In the genomic region with DNA sequence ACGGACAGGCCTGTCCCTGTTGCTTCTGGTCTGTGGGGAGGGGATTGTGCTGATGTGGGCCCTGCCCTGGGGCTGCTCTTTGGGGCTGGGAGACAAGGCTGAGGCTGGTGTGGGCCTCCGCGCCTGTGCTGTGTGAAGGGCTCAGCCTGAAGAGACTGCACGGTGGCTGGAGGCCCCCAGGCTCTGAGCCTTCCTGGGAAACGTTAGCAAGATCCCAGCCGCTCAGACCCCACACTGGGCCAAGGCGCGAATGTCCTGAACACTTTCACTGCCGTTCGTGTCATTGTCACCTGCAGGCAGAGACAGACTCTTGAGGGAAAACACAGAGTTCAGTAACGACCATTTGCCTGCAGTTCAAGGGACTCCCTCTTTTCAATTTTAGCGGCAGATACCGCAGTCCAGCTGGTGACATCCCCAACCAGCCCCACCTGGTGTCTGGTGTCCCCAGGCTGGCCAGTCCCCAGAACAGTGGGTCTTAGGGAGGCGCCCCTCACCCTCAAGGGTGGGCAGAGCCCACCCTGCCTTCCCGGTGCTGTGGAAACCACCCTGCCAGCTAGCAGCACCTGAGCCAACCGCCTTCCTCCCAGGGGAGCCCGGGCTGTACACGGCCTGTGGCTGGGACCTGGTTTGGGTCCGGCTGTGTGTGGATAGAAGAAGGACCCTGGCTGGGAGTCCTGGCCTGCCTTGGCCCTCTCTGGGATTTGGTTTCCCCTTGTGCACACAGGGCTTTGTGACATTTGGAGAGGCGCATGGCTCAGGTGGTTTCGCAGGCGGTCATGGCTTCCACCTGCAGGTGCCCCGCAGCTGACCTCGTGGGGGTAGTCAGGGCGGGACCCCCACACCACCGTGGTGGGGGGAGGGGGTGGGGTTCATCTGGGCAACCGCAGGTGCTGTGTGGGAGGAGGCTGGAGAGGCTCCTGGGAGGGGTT, we compare ENCODE assay signal across 29 cellular contexts. TPM values are rescaled to one million over a fixed set of nuclear protein-coding genes. Genes with fewer than 3 reads are reported as not detected.
DNase-seq lines count a peak whose midpoint lies in the region; ATAC-seq and TF ChIP-seq lines count a peak whose summit lies in the region.
"Had no signal": no experiment of that assay in that cellular context is flagged by ENCODE, and none has a peak within 500 bp of the region (broad histone marks: within the 10 kb centered on the region; RNA-seq: fewer than 3 reads in every experiment).

No MANE protein-coding gene starts in this region.

- no peak for TF ChIP-seq CTCF in fibroblast of lung (conservative IDR thresholded peaks at IDR 0.05 in 1 of 2, IDR thresholded peaks at IDR 0.05 in 1 of 2; ENCODE audit: low read depth in 1 of 2, low read length in 2 of 2)

- H3K9ac ChIP-seq in Karpas-422 (ENCODE audit: low read length) (no peak overlapping the region), fibroblast of lung (ENCODE audit: insufficient read depth, low read length) (peak overlapping the region; percentile 2)

- no peaks in the 10 kb centered on the region for H3K9me3 ChIP-seq in Karpas-422 (ENCODE audit: low read length)
- H3K9me3 ChIP-seq in fibroblast of lung (ENCODE audit: control insufficient read depth, insufficient read depth, low read depth, low read length), result no peaks in the 10 kb centered on the region
- H3K9me3 ChIP-seq in MG63, result no peaks in the 10 kb centered on the region
- H3K9me3 ChIP-seq: HAP-1, SJCRH30 had no signal

- H3K27ac Mint-ChIP-seq in activated naive CD8-positive, alpha-beta T cell treated with anti-CD3 and anti-CD28 coated beads, Interleukin-2, amount 10 ng/mL, durations not matched to agents 7 days and 5 days, result no peak overlapping the region
- no peak overlapping the region for H3K27ac Mint-ChIP-seq in activated naive CD8-positive, alpha-beta T cell treated with anti-CD3 and anti-CD28 coated beads, Interleukin-2, amount 50 U/mL, for 24 hours
- peak overlapping the region; percentile 48 for H3K27ac Mint-ChIP-seq in stimulated activated effector memory CD8-positive, alpha-beta T cell treated with anti-CD3 and anti-CD28 coated beads, Interleukin-12 subunit alpha, Interleukin-12 subunit beta, amount 100 ng/mL, for 72 hours
- H3K27ac Mint-ChIP-seq: activated CD4-positive, alpha-beta T cell treated with anti-CD3 and anti-CD28 coated beads, Interleukin-2, amount 10 ng/mL, durations not matched to agents 7 days and 5 days; CD8-positive, alpha-beta memory T cell; progenitor cell of endocrine pancreas had no signal

- no peaks in the 10 kb centered on the region for H3K27me3 ChIP-seq in Karpas-422 (ENCODE audit: low read length)
- H3K27me3 ChIP-seq in fibroblast of lung (ENCODE audit: control insufficient read depth, insufficient read depth, low read length), result peaks cover 3% of the 10 kb centered on the region
- H3K27me3 ChIP-seq in MG63, result no peaks in the 10 kb centered on the region

- peaks cover 8% of the 10 kb centered on the region for H3K4me1 ChIP-seq in Karpas-422 (ENCODE audit: low read length)
- no peaks in the 10 kb centered on the region for H3K4me1 ChIP-seq in fibroblast of lung (ENCODE audit: control insufficient read depth, extremely low read depth, insufficient read depth, low read length)
- H3K4me1 ChIP-seq: HAP-1, SJCRH30 had no signal

- no peak overlapping the region for H3K4me2 ChIP-seq in Karpas-422 (ENCODE audit: low read depth, low read length, poor library complexity, severe bottlenecking)
- no peak overlapping the region for H3K4me2 ChIP-seq in fibroblast of lung (ENCODE audit: extremely low read depth, insufficient read depth, low read length)

- H3K27me3 Mint-ChIP-seq in activated naive CD8-positive, alpha-beta T cell treated with anti-CD3 and anti-CD28 coated beads, Interleukin-2, amount 10 ng/mL, durations not matched to agents 7 days and 5 days, result peaks cover 16% of the 10 kb centered on the region
- H3K27me3 Mint-ChIP-seq in activated naive CD8-positive, alpha-beta T cell treated with anti-CD3 and anti-CD28 coated beads, Interleukin-2, amount 50 U/mL, for 24 hours, result peaks cover 15% of the 10 kb centered on the region
- H3K27me3 Mint-ChIP-seq: progenitor cell of endocrine pancreas had no signal

- H3K79me2 ChIP-seq in Karpas-422 (ENCODE audit: low read length), result no peaks in the 10 kb centered on the region
- H3K79me2 ChIP-seq in fibroblast of lung (ENCODE audit: control insufficient read depth, insufficient read depth, low read length), result no peaks in the 10 kb centered on the region

- no peaks in the 10 kb centered on the region for H3K9me2 ChIP-seq in Karpas-422 (replicated peaks; ENCODE audit: insufficient read depth, low read length)

- H3K36me3 Mint-ChIP-seq in activated naive CD8-positive, alpha-beta T cell treated with anti-CD3 and anti-CD28 coated beads, Interleukin-2, amount 10 ng/mL, durations not matched to agents 7 days and 5 days, result no peaks in the 10 kb centered on the region
- H3K36me3 Mint-ChIP-seq in activated naive CD8-positive, alpha-beta T cell treated with anti-CD3 and anti-CD28 coated beads, Interleukin-2, amount 50 U/mL, for 24 hours (ENCODE audit: low read depth), result no peaks in the 10 kb centered on the region
- H3K36me3 Mint-ChIP-seq in stimulated activated effector memory CD8-positive, alpha-beta T cell treated with anti-CD3 and anti-CD28 coated beads, Interleukin-12 subunit alpha, Interleukin-12 subunit beta, amount 100 ng/mL, for 72 hours, result peaks cover 13% of the 10 kb centered on the region
- H3K36me3 Mint-ChIP-seq: CD8-positive, alpha-beta memory T cell had no signal

- POLR2A ChIA-PET in activated naive CD8-positive, alpha-beta T cell treated with anti-CD3 and anti-CD28 coated beads, Interleukin-2, amount 10 ng/mL, durations not matched to agents 7 days and 5 days (lab: Charles Lee), result no interaction called here

- ATAC-seq in activated naive CD8-positive, alpha-beta T cell treated with anti-CD3 and anti-CD28 coated beads, Interleukin-2, amount 10 ng/mL, durations not matched to agents 7 days and 5 days (ENCODE audit: low read depth), result no peak
- ATAC-seq in activated naive CD8-positive, alpha-beta T cell treated with anti-CD3 and anti-CD28 coated beads, Interleukin-2, amount 50 U/mL, for 24 hours, result no peak
- ATAC-seq in stimulated activated effector memory CD8-positive, alpha-beta T cell treated with anti-CD3 and anti-CD28 coated beads, Interleukin-12 subunit alpha, Interleukin-12 subunit beta, amount 100 ng/mL, for 72 hours, result no peak
- ATAC-seq: stimulated activated naive CD8-positive, alpha-beta T cell treated with anti-CD3 and anti-CD28 coated beads, Interleukin-15, Interleukin-2, amounts not matched to agents 100 U/mL and 50 U/mL, for 24 hours had no signal

- H3K27ac ChIP-seq in Karpas-422 (ENCODE audit: low read length) (no peak overlapping the region), fibroblast of lung (ENCODE audit: insufficient read depth, low read length) (no peak overlapping the region)
- H3K27ac ChIP-seq: SJCRH30, WERI-Rb-1 had no signal

- H4K20me1 ChIP-seq in Karpas-422 (ENCODE audit: insufficient read depth, low read depth, low read length) (no peaks in the 10 kb centered on the region), fibroblast of lung (ENCODE audit: control insufficient read depth, extremely low read depth, insufficient read depth, low read length) (no peaks in the 10 kb centered on the region)

- no peaks in the 10 kb centered on the region for H3K9me3 Mint-ChIP-seq in activated naive CD8-positive, alpha-beta T cell treated with anti-CD3 and anti-CD28 coated beads, Interleukin-2, amount 10 ng/mL, durations not matched to agents 7 days and 5 days
- no peaks in the 10 kb centered on the region for H3K9me3 Mint-ChIP-seq in activated naive CD8-positive, alpha-beta T cell treated with anti-CD3 and anti-CD28 coated beads, Interleukin-2, amount 50 U/mL, for 24 hours
- no peaks in the 10 kb centered on the region for H3K9me3 Mint-ChIP-seq in stimulated activated effector memory CD8-positive, alpha-beta T cell treated with anti-CD3 and anti-CD28 coated beads, Interleukin-12 subunit alpha, Interleukin-12 subunit beta, amount 100 ng/mL, for 72 hours
- H3K9me3 Mint-ChIP-seq: activated CD4-positive, alpha-beta T cell treated with anti-CD3 and anti-CD28 coated beads, Interleukin-2, amount 10 ng/mL, durations not matched to agents 7 days and 5 days; CD8-positive, alpha-beta memory T cell had no signal

- peaks cover 3% of the 10 kb centered on the region for H3K4me1 Mint-ChIP-seq in activated naive CD8-positive, alpha-beta T cell treated with anti-CD3 and anti-CD28 coated beads, Interleukin-2, amount 10 ng/mL, durations not matched to agents 7 days and 5 days
- H3K4me1 Mint-ChIP-seq in activated naive CD8-positive, alpha-beta T cell treated with anti-CD3 and anti-CD28 coated beads, Interleukin-2, amount 50 U/mL, for 24 hours, result peaks cover 3% of the 10 kb centered on the region
- H3K4me1 Mint-ChIP-seq in stimulated activated effector memory CD8-positive, alpha-beta T cell treated with anti-CD3 and anti-CD28 coated beads, Interleukin-12 subunit alpha, Interleukin-12 subunit beta, amount 100 ng/mL, for 72 hours, result peaks cover 18% of the 10 kb centered on the region

- no peak overlapping the region for H2AFZ ChIP-seq in Karpas-422 (ENCODE audit: low read length)
- H2AFZ ChIP-seq in fibroblast of lung (ENCODE audit: low read length), result no peak overlapping the region

- DNase-seq in activated naive CD8-positive, alpha-beta T cell treated with anti-CD3 and anti-CD28 coated beads, Interleukin-2, amount 10 ng/mL, durations not matched to agents 7 days and 5 days, result peak; percentile 29
- DNase-seq in activated naive CD8-positive, alpha-beta T cell treated with anti-CD3 and anti-CD28 coated beads, Interleukin-2, amount 50 U/mL, for 24 hours, result no peak
- DNase-seq in Karpas-422 (peak; percentile 31), fibroblast of lung (ENCODE audit: low read depth in 2 of 2) (no peak), NCI-H524 (lab: John Stamatoyannopoulos, UW) (no peak), DMS79 treated with DMSO at 0.1 percent for 48 hours (lab: John Stamatoyannopoulos, UW) (no peak), MG63 (no peak)
- no peak for DNase-seq in stimulated activated effector memory CD8-positive, alpha-beta T cell treated with anti-CD3 and anti-CD28 coated beads, Interleukin-12 subunit alpha, Interleukin-12 subunit beta, amount 100 ng/mL, for 72 hours (ENCODE audit: low spot score in 2 of 2)
- DNase-seq: activated CD4-positive, alpha-beta T cell treated with anti-CD3 and anti-CD28 coated beads, Interleukin-2, amount 10 ng/mL, durations not matched to agents 7 days and 5 days; activated gamma-delta T cell treated with Interleukin-2 at 50 U/mL for 16 hours; activated T-cell treated with anti-CD3 and anti-CD28 coated beads, Interleukin-2, amount 50 U/mL, for 48 hours; caudate nucleus; cortex of kidney; DMS 273 treated with DMSO at 0.1 percent for 48 hours; effector memory CD4-positive, alpha-beta T cell; EL; Kasumi-1; MV-4-11; NCI-H1436; NCI-H2081 treated with DMSO at 0.1 percent for 48 hours; NCI-H226; NCI-H69; SJCRH30; stimulated activated naive CD8-positive, alpha-beta T cell treated with anti-CD3 and anti-CD28 coated beads, Interleukin-15, Interleukin-2, amounts not matched to agents 100 U/mL and 50 U/mL, for 24 hours; T1000; WERI-Rb-1 had no signal

- H3K4me3 Mint-ChIP-seq in activated naive CD8-positive, alpha-beta T cell treated with anti-CD3 and anti-CD28 coated beads, Interleukin-2, amount 10 ng/mL, durations not matched to agents 7 days and 5 days, result no peak overlapping the region
- H3K4me3 Mint-ChIP-seq in activated naive CD8-positive, alpha-beta T cell treated with anti-CD3 and anti-CD28 coated beads, Interleukin-2, amount 50 U/mL, for 24 hours, result no peak overlapping the region
- H3K4me3 Mint-ChIP-seq in stimulated activated effector memory CD8-positive, alpha-beta T cell treated with anti-CD3 and anti-CD28 coated beads, Interleukin-12 subunit alpha, Interleukin-12 subunit beta, amount 100 ng/mL, for 72 hours, result no peak overlapping the region
- H3K4me3 Mint-ChIP-seq: activated CD4-positive, alpha-beta T cell treated with anti-CD3 and anti-CD28 coated beads, Interleukin-2, amount 10 ng/mL, durations not matched to agents 7 days and 5 days had no signal

- H3K36me3 ChIP-seq in Karpas-422 (ENCODE audit: insufficient read depth, low read length) (no peaks in the 10 kb centered on the region), fibroblast of lung (ENCODE audit: control insufficient read depth, insufficient read depth, low read length) (no peaks in the 10 kb centered on the region), MG63 (no peaks in the 10 kb centered on the region)
- H3K36me3 ChIP-seq: HAP-1, SJCRH30, WERI-Rb-1 had no signal

- H3K4me3 ChIP-seq in Karpas-422 (ENCODE audit: low read length), result no peak overlapping the region
- H3K4me3 ChIP-seq in fibroblast of lung (replicated peaks in 1 of 4; ENCODE audit: control extremely low read depth in 1 of 4, insufficient read depth in 1 of 4, low read depth in 3 of 4, low read length in 4 of 4), result no peak overlapping the region
- no peak overlapping the region for H3K4me3 ChIP-seq in MG63
- H3K4me3 ChIP-seq: HAP-1, SJCRH30 had no signal

RNA-seq across cellular contexts. Expression of a gene that starts 5.7 kb away (rescaled TPM):
- under 1 TPM; 0.11 TPM for total RNA-seq in activated naive CD8-positive, alpha-beta T cell treated with anti-CD3 and anti-CD28 coated beads, Interleukin-2, amount 10 ng/mL, durations not matched to agents 7 days and 5 days
- not detected in 2 replicates for total RNA-seq in Karpas-422 (2014; rRNA removed; shearing (Covaris generic); ENCODE audit: low replicate concordance)
- total RNA-seq in fibroblast of lung, result under 0.01 and 0.17 TPM in 2 replicates
- polyA plus RNA-seq in fibroblast of lung, result 0.44 and 0.45 TPM in 2 replicates
- polyA plus RNA-seq in fibroblast of lung (2012), result 0.75 and 0.96 TPM in 2 replicates
- 0.16 TPM in 1 of 2 replicates, not detected in the other for polyA minus RNA-seq in fibroblast of lung (ENCODE audit: low replicate concordance)
- total RNA-seq in MG63 (2014; rRNA removed; shearing (Covaris generic); ENCODE audit: low replicate concordance), result 0.12 and 0.79 TPM in 2 replicates
- total RNA-seq: SJCRH30 had no signal
- polyA plus RNA-seq: CD8-positive, alpha-beta memory T cell had no signal

RNA-seq across cellular contexts. Expression of a gene that starts 9.5 kb away (rescaled TPM):
- total RNA-seq in activated naive CD8-positive, alpha-beta T cell treated with anti-CD3 and anti-CD28 coated beads, Interleukin-2, amount 10 ng/mL, durations not matched to agents 7 days and 5 days, result 100 to 1,000 TPM; 116 to 121 TPM
- total RNA-seq in Karpas-422 (2014; rRNA removed; shearing (Covaris generic); ENCODE audit: low replicate concordance), result 46.7 and 117 TPM in 2 replicates
- 15.2 and 17.2 TPM in 2 replicates for total RNA-seq in fibroblast of lung
- polyA plus RNA-seq in fibroblast of lung, result 11.8 and 17.6 TPM in 2 replicates
- 15.6 and 27.9 TPM in 2 replicates for polyA plus RNA-seq in fibroblast of lung (2012)
- polyA minus RNA-seq in fibroblast of lung (ENCODE audit: low replicate concordance), result 25.2 and 28.0 TPM in 2 replicates
- 38.8 and 49.9 TPM in 2 replicates for total RNA-seq in MG63 (2014; rRNA removed; shearing (Covaris generic); ENCODE audit: low replicate concordance)

RNA-seq across cellular contexts. Expression of a gene that starts 24.6 kb away (rescaled TPM):
- total RNA-seq in activated naive CD8-positive, alpha-beta T cell treated with anti-CD3 and anti-CD28 coated beads, Interleukin-2, amount 10 ng/mL, durations not matched to agents 7 days and 5 days, result 10 to 100 TPM; 27.9 to 33.3 TPM
- 20.0 and 64.1 TPM in 2 replicates for total RNA-seq in Karpas-422 (2014; rRNA removed; shearing (Covaris generic); ENCODE audit: low replicate concordance)
- total RNA-seq in fibroblast of lung, result 16.9 and 20.1 TPM in 2 replicates
- polyA plus RNA-seq in fibroblast of lung, result 8.3 and 10.2 TPM in 2 replicates
- polyA plus RNA-seq in fibroblast of lung (2012), result 12.8 and 16.6 TPM in 2 replicates
- 6.7 and 12.0 TPM in 2 replicates for polyA minus RNA-seq in fibroblast of lung (ENCODE audit: low replicate concordance)
- total RNA-seq in MG63 (2014; rRNA removed; shearing (Covaris generic); ENCODE audit: low replicate concordance), result 6.5 and 13.8 TPM in 2 replicates

Comparison
In these comparisons a context has a peak if more than half of its experiments do, and no peak if none do; other contexts are left out.
1. DNase-seq: peak in activated naive CD8-positive, alpha-beta T cell treated with anti-CD3 and anti-CD28 coated beads, Interleukin-2, amount 10 ng/mL, durations not matched to agents 7 days and 5 days (single experiment) and Karpas-422 (single experiment); none in activated naive CD8-positive, alpha-beta T cell treated with anti-CD3 and anti-CD28 coated beads, Interleukin-2, amount 50 U/mL, for 24 hours (single experiment), fibroblast of lung (0 of 2), stimulated activated effector memory CD8-positive, alpha-beta T cell treated with anti-CD3 and anti-CD28 coated beads, Interleukin-12 subunit alpha, Interleukin-12 subunit beta, amount 100 ng/mL, for 72 hours (0 of 2), NCI-H524 (0 of 2), DMS79 treated with DMSO at 0.1 percent for 48 hours (single experiment) and MG63 (single experiment).